8 cellular contexts compared by ENCODE assay signal in the genomic region with DNA sequence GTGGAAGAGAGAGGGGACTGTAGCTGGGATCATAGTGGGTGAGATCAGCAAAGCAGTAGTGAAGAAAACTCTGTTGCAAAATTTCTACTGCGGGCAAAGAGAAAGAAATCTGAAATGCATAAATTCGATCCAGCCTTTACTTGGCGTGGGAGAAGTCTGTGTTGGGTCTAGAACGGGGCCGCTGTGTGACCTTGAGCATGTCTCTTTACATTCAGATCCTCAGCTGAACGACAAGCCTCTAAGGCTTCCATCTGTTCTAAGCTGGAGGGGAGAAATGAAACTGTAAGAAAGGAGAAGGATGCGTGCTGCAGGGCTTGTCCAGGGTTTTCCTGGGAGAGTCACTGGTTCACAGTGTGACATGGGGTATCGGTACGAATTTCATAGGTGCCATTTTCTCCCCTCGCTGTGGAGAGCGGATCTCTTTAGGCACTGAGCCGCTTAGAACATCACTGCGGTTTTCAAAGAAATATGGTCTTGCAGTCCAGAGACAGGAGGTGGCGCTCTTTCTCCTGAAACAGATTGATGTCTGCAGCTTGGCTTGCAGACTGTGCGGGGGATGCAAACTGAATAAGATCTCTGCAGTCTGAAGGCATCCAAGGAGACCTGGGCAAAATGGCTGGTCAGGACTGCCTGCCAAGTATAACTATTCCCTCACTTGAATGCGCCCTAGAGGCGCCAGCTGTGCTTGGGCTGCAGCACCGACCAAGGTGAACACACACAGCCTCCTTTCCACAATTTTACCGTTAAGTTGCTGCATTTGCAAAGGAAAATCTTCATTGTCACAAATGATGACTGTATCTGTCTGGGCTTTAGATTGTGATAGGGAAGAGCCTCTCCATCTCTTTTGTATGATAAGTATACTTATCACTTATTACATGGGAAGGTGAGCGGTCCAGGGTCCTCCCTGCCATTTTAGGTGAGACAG.
A peak's percentile ranks its signal among the peaks of the same experiment; 100 is the strongest.
DNase-seq lines count a peak whose midpoint lies in the region; ATAC-seq, FAIRE-seq and TF ChIP-seq lines count a peak whose summit lies in the region.

No MANE protein-coding gene starts in this region.

- H3K27me3 ChIP-seq in WERI-Rb-1 (ENCODE audit: insufficient read depth, low read depth, severe bottlenecking) = no peaks in the 10 kb centered on the region
- no peaks in the 10 kb centered on the region for H3K27me3 ChIP-seq in mammary epithelial cell (ENCODE audit: insufficient read depth, low read length)

- WGBS in mammary epithelial cell (ENCODE audit: low coverage, missing lambda C conversion rate) = 30% methylated on average over 20 of the region's 20 CpGs

- H3K9ac ChIP-seq in mammary epithelial cell (ENCODE audit: insufficient read depth, low read length) = no peak overlapping the region
- peak overlapping the region in 1 of 2 donors; percentile 14 for H3K9ac ChIP-seq in kidney (ENCODE audit: low read length in 2 of 2)

- ATAC-seq in HG03045 (IDR thresholded peaks at IDR 0.05; ENCODE audit: unreplicated experiment) = peak; percentile 77

- H3K9me3 ChIP-seq in WERI-Rb-1 (ENCODE audit: severe bottlenecking) = no peaks in the 10 kb centered on the region
- H3K9me3 ChIP-seq in mammary epithelial cell (replicated peaks; ENCODE audit: insufficient read depth, low read length) = no peaks in the 10 kb centered on the region
- H3K9me3 ChIP-seq in kidney (ENCODE audit: control insufficient read depth in 1 of 2, low read length in 2 of 2) = no peaks in the 10 kb centered on the region

- FAIRE-seq in kidney (lab: Jason Lieb, UNC) = no peak

- CTCF ChIA-PET in mammary epithelial cell (lab: Charles Lee; ENCODE audit: low non-redundant PET) = interaction anchor here (0.7 kb wide), 1 partner anchor 164 kb away, joined by 9 read pairs; no protein-coding TSS in a partner anchor

- peak overlapping the region; percentile 65 for H2AFZ ChIP-seq in mammary epithelial cell (ENCODE audit: low read depth, low read length)

- H3K4me1 ChIP-seq in mammary epithelial cell (ENCODE audit: insufficient read depth, low read length) (peaks cover 9% of the 10 kb centered on the region), kidney (ENCODE audit: control insufficient read depth in 1 of 2, insufficient read depth in 1 of 2, low read depth in 1 of 2, low read length in 2 of 2) (peaks cover 0 to 5% of the 10 kb centered on the region in 2 donors)

- in situ Hi-C loops in mammary epithelial cell (cut with MboI; ENCODE audit: low sequenced_read_pairs in 2 of 2) = loop anchor here (5.0 to 10.0 kb wide), 2 partner anchors 133 to 145 kb away; no protein-coding TSS in a partner anchor

- intact Hi-C loops in mammary epithelial cell (cut with micrococcal nuclease) (loop anchor here (1.0 to 10.0 kb wide), 4 partner anchors 97 to 925 kb away; partner anchors contain the start of genes BLZF1 and NME7), kidney (cut with DNase I) (loop anchor here (10.0 kb wide), 1 partner anchor 125 kb away; no protein-coding TSS in a partner anchor)

- H3K36me3 ChIP-seq in WERI-Rb-1 (no peaks in the 10 kb centered on the region), mammary epithelial cell (ENCODE audit: insufficient read depth, low read length) (no peaks in the 10 kb centered on the region), kidney (ENCODE audit: control insufficient read depth in 1 of 2, insufficient read depth in 2 of 2, low read length in 2 of 2) (no peaks in the 10 kb centered on the region)

- H3K4me2 ChIP-seq in mammary epithelial cell (ENCODE audit: insufficient read depth, low read depth, low read length) = peak overlapping the region; percentile 50

- peak; percentile 64 for DNase-seq in NK-92 treated with Interleukin-12 subunit alpha and Interleukin-12 subunit beta, amount 100 ng/mL, for 24 hours (lab: John Stamatoyannopoulos, UW)
- no peak for DNase-seq in NK-92 (lab: John Stamatoyannopoulos, UW; ENCODE audit: unreplicated experiment)
- peak; percentile 73 for DNase-seq in NCI-H2196 treated with DMSO at 0.1 percent for 48 hours (lab: John Stamatoyannopoulos, UW; ENCODE audit: unreplicated experiment)
- DNase-seq in WERI-Rb-1 = peak; percentile 68
- DNase-seq in mammary epithelial cell = peak; percentile 74
- peak; percentile 80 for DNase-seq in kidney
- peak; percentile 49 to 70 for DNase-seq in stimulated activated CD4-positive, alpha-beta T cell treated with anti-CD3 and anti-CD28 coated beads, Interleukin-1b, Interleukin-23, amount 100 ng/mL, for 4 hours (ENCODE audit: low read depth in 2 of 2)

- no peaks in the 10 kb centered on the region for H4K20me1 ChIP-seq in mammary epithelial cell (ENCODE audit: insufficient read depth, low read length)

- no peaks in the 10 kb centered on the region for H3K79me2 ChIP-seq in mammary epithelial cell (ENCODE audit: insufficient read depth, low read length)

- no peak overlapping the region for H3K27ac ChIP-seq in WERI-Rb-1
- H3K27ac ChIP-seq in mammary epithelial cell (ENCODE audit: insufficient read depth, low read depth, low read length) = no peak overlapping the region
- no peak overlapping the region for H3K27ac ChIP-seq in kidney (ENCODE audit: low read depth in 2 of 2, low read length in 2 of 2)

- H3K4me3 ChIP-seq in WERI-Rb-1 (ENCODE audit: low read depth, low read length) (peak overlapping the region; percentile 32), mammary epithelial cell (replicated peaks in 1 of 3; ENCODE audit: insufficient read depth in 1 of 3, low read depth in 2 of 3, low read length in 3 of 3) (no peak overlapping the region), kidney (ENCODE audit: low read length in 2 of 2) (peak overlapping the region in 1 of 2 donors; percentile 48)

- dilution Hi-C loops in mammary epithelial cell (cut with HindIII; ENCODE audit: low sequenced_read_pairs) = no loop called here

- TF ChIP-seq CTCF in WERI-Rb-1 (IDR thresholded peaks at IDR 0.05; ENCODE audit: low read depth, low read length) (peak; percentile 63), mammary epithelial cell (conservative IDR thresholded peaks at IDR 0.05 in 1 of 2, IDR thresholded peaks at IDR 0.05 in 1 of 2; ENCODE audit: extremely low read depth in 1 of 2, insufficient read depth in 1 of 2, low read depth in 1 of 2, low read length in 2 of 2) (peak; percentile 84 to 85), kidney (IDR thresholded peaks at IDR 0.05; ENCODE audit: borderline replicate concordance, extremely low read depth, insufficient read depth) (peak; percentile 86)

- no TSS peak for BruUV-seq in mammary epithelial cell (replicated peaks; lab: Mats Ljungman, UMichigan)
